Comparison of ENCODE assay signal across 9 cellular contexts in the genomic region with DNA sequence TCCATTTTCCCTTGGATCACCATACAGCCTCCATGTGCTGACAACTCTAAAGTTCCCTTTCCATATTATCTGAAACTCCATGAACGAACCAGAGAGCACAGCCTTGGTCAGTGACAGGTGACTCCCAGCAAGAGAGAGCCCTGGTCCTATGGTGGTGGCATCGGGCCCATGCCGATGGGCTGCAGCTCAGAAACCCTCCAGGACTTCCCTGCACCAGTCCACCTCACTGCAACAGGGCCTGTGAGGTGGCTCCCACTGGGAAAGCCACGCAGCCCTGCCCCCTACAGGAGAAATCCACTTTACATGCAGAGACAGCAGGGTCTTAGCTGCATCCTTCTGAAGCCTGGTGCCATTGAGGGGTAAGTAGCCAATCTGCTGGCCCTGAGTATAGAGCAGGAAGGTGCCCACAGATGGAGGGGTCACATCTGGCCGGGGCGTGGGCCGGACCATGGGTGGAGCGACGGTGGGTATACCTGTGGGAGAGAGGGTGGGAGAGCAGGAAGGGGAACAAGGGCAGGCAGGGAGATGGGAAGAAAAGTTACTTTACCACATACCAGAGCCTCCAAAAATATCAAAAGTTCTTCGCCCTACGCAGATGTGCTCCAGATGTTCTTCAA. TPM values are rescaled to one million over a fixed set of nuclear protein-coding genes. Genes with fewer than 3 reads are reported as not detected.
DNase-seq lines count a peak whose midpoint lies in the region; ATAC-seq and TF ChIP-seq lines count a peak whose summit lies in the region.
"Had no signal": no experiment of that assay in that cellular context is flagged by ENCODE, and none has a peak within 500 bp of the region (broad histone marks: within the 10 kb centered on the region; RNA-seq: fewer than 3 reads in every experiment).

No MANE protein-coding gene starts in this region.

- intact Hi-C loops in Right ventricle myocardium inferior (cut with DNase I): loop anchor here (2.0 kb wide), 1 partner anchor 55 kb away; a partner anchor contains a TSS
- intact Hi-C loops in cardiac septum (cut with DNase I): loop anchor here (2.0 to 5.0 kb wide), 3 partner anchors 17 to 118 kb away; no protein-coding TSS in a partner anchor
- intact Hi-C loops in PC-3 (cut with micrococcal nuclease): loop anchor here (5.0 kb wide), 1 partner anchor 118 kb away; no protein-coding TSS in a partner anchor
- intact Hi-C loops in heart left ventricle (cut with DNase I): loop anchor here in 8 of 10 donors (2.0 to 5.0 kb wide), 4 partner anchors 33 to 55 kb away; a partner anchor contains a TSS

- H3K27ac ChIP-seq in PC-3 (ENCODE audit: low read length): no peak overlapping the region
- H3K27ac ChIP-seq in heart left ventricle: peak overlapping the region; percentile 50 to 86 (median 76)

- peaks cover 39% of the 10 kb centered on the region for H3K4me1 Mint-ChIP-seq in type B pancreatic cell (ENCODE audit: unreplicated experiment)

- H3K36me3 ChIP-seq in PC-3 (ENCODE audit: low read depth, low read length) (peaks cover 26% of the 10 kb centered on the region), heart left ventricle (peaks cover 0 to 71% (median 47%) of the 10 kb centered on the region in 9 donors)

- 35 to 48% (median 41%) methylated on average over 11 of the region's 11 CpGs for WGBS in heart left ventricle, 4 donors

- H3K4me1 ChIP-seq in PC-3 (ENCODE audit: insufficient read depth, low read length) (no peaks in the 10 kb centered on the region), heart left ventricle (peaks cover 22 to 95% (median 66%) of the 10 kb centered on the region in 12 donors)

- no peak overlapping the region for H3K4me3 ChIP-seq in PC-3 (ENCODE audit: low read length)
- H3K4me3 ChIP-seq in heart left ventricle: no peak overlapping the region

- no peak overlapping the region for H2AFZ ChIP-seq in PC-3 (ENCODE audit: low read length)

- peak; percentile 63 for TF ChIP-seq CTCF in PC-3 (conservative IDR thresholded peaks at IDR 0.05; ENCODE audit: low read depth, low read length)
- TF ChIP-seq CTCF in heart left ventricle (IDR thresholded peaks at IDR 0.05): peak in 6 of 12 donors; percentile 10 to 39 (median 22)
- TF ChIP-seq CTCF in type B pancreatic cell (conservative IDR thresholded peaks at IDR 0.05): peak; percentile 65

- H3K27me3 ChIP-seq in PC-3 (ENCODE audit: low read length): no peaks in the 10 kb centered on the region
- no peaks in the 10 kb centered on the region for H3K27me3 ChIP-seq in heart left ventricle

- no peak overlapping the region for H3K9ac ChIP-seq in PC-3 (ENCODE audit: low read length)

- H3K79me2 ChIP-seq in PC-3 (ENCODE audit: low read length): no peaks in the 10 kb centered on the region

- no peaks in the 10 kb centered on the region for H4K20me1 ChIP-seq in PC-3 (ENCODE audit: low read length)

- BruUV-seq in PC-3 (replicated peaks; lab: Mats Ljungman, UMichigan): no TSS peak

- no peaks in the 10 kb centered on the region for H3F3A ChIP-seq in PC-3 (ENCODE audit: low read length, unreplicated experiment)

- POLR2A ChIA-PET in PC-3 (lab: Charles Lee; ENCODE audit: unreplicated experiment): no interaction called here

- H3K27me3 Mint-ChIP-seq in type B pancreatic cell: no peaks in the 10 kb centered on the region

- H3K27ac Mint-ChIP-seq in type B pancreatic cell: peak overlapping the region; percentile 63

- TF ChIP-seq POLR2A in heart left ventricle (IDR thresholded peaks at IDR 0.05): no peak

- peaks cover 5% of the 10 kb centered on the region for H3K9me3 Mint-ChIP-seq in type B pancreatic cell

- peaks cover 34% of the 10 kb centered on the region for H3K36me3 Mint-ChIP-seq in type B pancreatic cell

- CTCF ChIA-PET in PC-3 (lab: Charles Lee): no interaction called here

- ATAC-seq in Right ventricle myocardium inferior (peak; percentile 53), PC-3 (peak; percentile 57), heart left ventricle (peak; percentile 10 to 37 (median 20)), GM18909 (IDR thresholded peaks at IDR 0.05; ENCODE audit: poor library complexity, unreplicated experiment) (no peak)

- H3K4me3 Mint-ChIP-seq in type B pancreatic cell: no peak overlapping the region

- H3K9me2 ChIP-seq in PC-3 (replicated peaks; ENCODE audit: low read length): no peaks in the 10 kb centered on the region

- no peak overlapping the region for H3K4me2 ChIP-seq in PC-3 (ENCODE audit: low read length)

- no peaks in the 10 kb centered on the region for H3K9me3 ChIP-seq in PC-3 (ENCODE audit: low read length)
- H3K9me3 ChIP-seq in heart left ventricle: no peaks in the 10 kb centered on the region

- peak; percentile 72 for DNase-seq in Right ventricle myocardium inferior (ENCODE audit: missing footprints)
- DNase-seq in cardiac septum (ENCODE audit: low spot score): no peak
- DNase-seq in PC-3: peak; percentile 37
- no peak for DNase-seq in heart left ventricle
- DNase-seq in type B pancreatic cell (ENCODE audit: extremely low spot score, unreplicated experiment): no peak
- DNase-seq in AG08395 (ENCODE audit: low spot score): no peak
- no peak for DNase-seq in GM03348 (ENCODE audit: low spot score)
- DNase-seq: GF-D8 had no signal

RNA-seq across cellular contexts. Expression of a gene that starts 24.7 kb away (rescaled TPM):
- total RNA-seq in Right ventricle myocardium inferior (276 TPM), cardiac septum (159 TPM), PC-3 (2014; rRNA removed) (218 and 300 TPM in 2 replicates), heart left ventricle (100 to 1,000 TPM in 7 of 9 donors, 10 to 100 TPM in 2; 72.9 to 260 (median 193) TPM), type B pancreatic cell (ENCODE audit: low replicate concordance) (185 and 206 TPM in 2 replicates)
- polyA plus RNA-seq in heart left ventricle: 100 to 1,000 TPM; 163 to 272 TPM

RNA-seq across cellular contexts. Expression of a gene that starts 54.8 kb away (rescaled TPM):
- 41.8 TPM for total RNA-seq in Right ventricle myocardium inferior
- total RNA-seq in cardiac septum: 37.3 TPM
- 2.5 and 3.1 TPM in 2 replicates for total RNA-seq in PC-3 (2014; rRNA removed)
- 10 to 100 TPM; 32.0 to 77.4 (median 40.9) TPM for total RNA-seq in heart left ventricle
- 10 to 100 TPM; 17.3 to 18.8 TPM for polyA plus RNA-seq in heart left ventricle
- total RNA-seq in type B pancreatic cell (ENCODE audit: low replicate concordance): 8.3 and 65.7 TPM in 2 replicates

Comparison
In these comparisons a context has a peak if more than half of its experiments do, and no peak if none do; other contexts are left out.
1. DNase-seq: peak in Right ventricle myocardium inferior (single experiment) and PC-3 (single experiment); none in cardiac septum (single experiment), heart left ventricle (0 of 5), type B pancreatic cell (single experiment), AG08395 (single experiment) and GM03348 (single experiment).